24 cellular contexts compared by ENCODE assay signal in the genomic region with DNA sequence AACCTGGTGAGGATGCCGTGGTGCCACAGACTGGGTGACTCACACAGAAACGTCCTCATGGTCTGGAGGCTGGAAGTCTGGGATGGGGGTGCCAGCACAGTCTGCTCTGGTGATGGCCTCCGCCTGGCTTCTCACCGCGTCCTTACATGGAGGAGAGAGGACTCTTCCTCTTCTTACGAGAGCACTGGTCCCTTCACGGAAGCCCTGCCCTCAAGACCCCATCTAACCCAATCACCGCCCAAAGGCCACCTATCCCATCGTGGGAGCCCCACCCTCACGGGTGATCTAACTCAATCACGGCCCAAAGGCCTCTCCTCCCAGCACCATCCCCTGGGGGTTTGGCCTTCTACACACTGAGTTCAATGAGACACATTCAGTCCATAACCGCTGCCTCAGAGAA.
"Had no signal": no experiment of that assay in that cellular context is flagged by ENCODE, and none has a peak within 500 bp of the region (broad histone marks: within the 10 kb centered on the region; RNA-seq: fewer than 3 reads in every experiment).

No MANE protein-coding gene starts in this region.

- ATAC-seq: naive thymus-derived CD8-positive, alpha-beta T cell; right lobe of liver; stimulated activated naive B cell treated with anti-CD40 and anti-IgM and Interleukin-4, amounts not matched to agents 10 μg/mL and 1 μg/mL and 100 μg/mL, for 72 hours; stimulated activated naive CD8-positive, alpha-beta T cell treated with anti-CD3 and anti-CD28 coated beads, Interleukin-15, Interleukin-2, amounts not matched to agents 100 U/mL and 50 U/mL, for 24 hours; upper lobe of right lung had no signal

- DNase-seq: hippocampal formation; left ventricle myocardium inferior; mesendoderm; midbrain; naive thymus-derived CD8-positive, alpha-beta T cell; nucleus accumbens; right lobe of liver; stimulated activated CD4-positive, alpha-beta T cell treated with anti-CD3 and anti-CD28 coated beads, Interleukin-15, amount 100 ng/mL, for 24 hours; stimulated activated CD4-positive, alpha-beta T cell treated with anti-CD3 and anti-CD28 coated beads, Interleukin-2, amount 100 ng/mL, for 24 hours; stimulated activated CD4-positive, alpha-beta T cell treated with anti-CD3 and anti-CD28 coated beads, Interleukin-4, amount 100 ng/mL, for 1 hour; stimulated activated naive B cell treated with anti-CD40 and anti-IgM and Interleukin-4, amounts not matched to agents 10 μg/mL and 1 μg/mL and 100 μg/mL, for 72 hours; stimulated activated naive CD8-positive, alpha-beta T cell treated with anti-CD3 and anti-CD28 coated beads, Interleukin-15, Interleukin-2, amounts not matched to agents 100 U/mL and 50 U/mL, for 24 hours; stomach; testis; thyroid gland; transverse colon; upper lobe of right lung had no signal

- H3K4me1 Mint-ChIP-seq: nephron; stimulated activated naive B cell treated with anti-CD40 and anti-IgM and Interleukin-4, amounts not matched to agents 10 μg/mL and 1 μg/mL and 100 μg/mL, for 72 hours had no signal

- H3K9ac ChIP-seq: parathyroid adenoma had no signal

- H3K36me3 Mint-ChIP-seq: naive thymus-derived CD8-positive, alpha-beta T cell; stimulated activated naive B cell treated with anti-CD40 and anti-IgM and Interleukin-4, amounts not matched to agents 10 μg/mL and 1 μg/mL and 100 μg/mL, for 72 hours had no signal

- H3K4me1 ChIP-seq: left ventricle myocardium inferior, parathyroid adenoma, right atrium auricular region, right lobe of liver, testis, thyroid gland, transverse colon, upper lobe of right lung had no signal

- H3K36me3 ChIP-seq: left ventricle myocardium inferior, right atrium auricular region, right lobe of liver, stomach, thyroid gland, transverse colon, upper lobe of right lung had no signal

- H3K27ac ChIP-seq: left ventricle myocardium inferior, parathyroid adenoma, right atrium auricular region, right lobe of liver, stomach, testis, thyroid gland, transverse colon, upper lobe of right lung had no signal

- H3K9me3 ChIP-seq: left ventricle myocardium inferior, right atrium auricular region, right lobe of liver, stomach, testis, thyroid gland, transverse colon, upper lobe of right lung had no signal

- H3K27me3 ChIP-seq: right atrium auricular region, right lobe of liver, stomach, testis, thyroid gland, transverse colon, upper lobe of right lung had no signal

- H3K27me3 Mint-ChIP-seq: progenitor cell of endocrine pancreas had no signal

- H3K27ac Mint-ChIP-seq: naive thymus-derived CD8-positive, alpha-beta T cell; nephron; stimulated activated naive B cell treated with anti-CD40 and anti-IgM and Interleukin-4, amounts not matched to agents 10 μg/mL and 1 μg/mL and 100 μg/mL, for 72 hours had no signal

- H3K4me3 Mint-ChIP-seq: naive thymus-derived CD8-positive, alpha-beta T cell; nephron; neural crest cell; stimulated activated naive B cell treated with anti-CD40 and anti-IgM and Interleukin-4, amounts not matched to agents 10 μg/mL and 1 μg/mL and 100 μg/mL, for 72 hours had no signal

- H3K4me3 ChIP-seq: left ventricle myocardium inferior, lung, right atrium auricular region, right lobe of liver, smooth muscle cell, stomach, testis, thyroid gland, transverse colon, upper lobe of right lung had no signal
